ENCODE assay signal across 15 cellular contexts in genomic region chr20:35944189-35944588, GRCh38. TPM values are rescaled to one million over a fixed set of nuclear protein-coding genes. Genes with fewer than 3 reads are reported as not detected.
DNase-seq lines count a peak whose midpoint lies in the region; ATAC-seq and TF ChIP-seq lines count a peak whose summit lies in the region.
"Had no signal": no experiment of that assay in that cellular context is flagged by ENCODE, and none has a peak within 500 bp of the region (broad histone marks: within the 10 kb centered on the region; RNA-seq: fewer than 3 reads in every experiment).

No MANE protein-coding gene starts in this region.

- H3K36me3 ChIP-seq in RWPE2 (ENCODE audit: low read depth), result peaks cover 93% of the 10 kb centered on the region
- peaks cover 0 to 8% of the 10 kb centered on the region in 2 donors for H3K36me3 ChIP-seq in aorta (ENCODE audit: control insufficient read depth in 1 of 2, insufficient read depth in 2 of 2, low read length in 1 of 2)

- no peak overlapping the region for H3K27ac ChIP-seq in RWPE2 (ENCODE audit: poor library complexity, severe bottlenecking)
- H3K27ac ChIP-seq in aorta (ENCODE audit: low read depth in 1 of 2, low read length in 2 of 2), result no peak overlapping the region

- H3K36me3 Mint-ChIP-seq in effector memory CD8-positive, alpha-beta T cell (ENCODE audit: insufficient read depth), result peaks cover 64% of the 10 kb centered on the region
- peaks cover 52% of the 10 kb centered on the region for H3K36me3 Mint-ChIP-seq in nephron progenitor cell (ENCODE audit: low read depth)

- H3K4me1 Mint-ChIP-seq in effector memory CD8-positive, alpha-beta T cell (ENCODE audit: low read depth in 2 of 2), result peaks cover 0 to 3% of the 10 kb centered on the region in 2 donors
- no peaks in the 10 kb centered on the region for H3K4me1 Mint-ChIP-seq in nephron progenitor cell

- no peaks in the 10 kb centered on the region for H3K9me3 ChIP-seq in RWPE2 (ENCODE audit: severe bottlenecking)
- no peaks in the 10 kb centered on the region for H3K9me3 ChIP-seq in aorta (ENCODE audit: control insufficient read depth, low read length)

- H3K4me3 Mint-ChIP-seq in effector memory CD8-positive, alpha-beta T cell, result no peak overlapping the region
- no peak overlapping the region for H3K4me3 Mint-ChIP-seq in nephron progenitor cell
- H3K4me3 Mint-ChIP-seq: CD4-positive, alpha-beta memory T cell; GM23338; H9 had no signal

- DNase-seq in RWPE2 (ENCODE audit: low spot score) (no peak), nephron progenitor cell (no peak), LoVo (ENCODE audit: low spot score) (no peak), aorta (no peak)
- no peak for DNase-seq in effector memory CD8-positive, alpha-beta T cell
- DNase-seq: C1 segment of cervical spinal cord; Calu3; CD4-positive, alpha-beta memory T cell; COR-L47; DMS53; DMS79 treated with DMSO at 0.1 percent for 48 hours; GF-D8; H9 had no signal

- 0 out of 3 replicates have a peak, but pooled peaks have one; percentile 9 for ATAC-seq in RWPE2 (ENCODE audit: low read depth)
- no peak for ATAC-seq in effector memory CD8-positive, alpha-beta T cell (replicated peaks)
- no peak for ATAC-seq in HG02840 (IDR thresholded peaks at IDR 0.05; ENCODE audit: low FRiP score, unreplicated experiment)
- ATAC-seq in aorta (ENCODE audit: low FRiP score), result no peak
- ATAC-seq: GM23338 had no signal

- WGBS in aorta, 2 donors, result 91 to 94% methylated on average over 4 of the region's 4 CpGs

- no peaks in the 10 kb centered on the region for H3K9me3 Mint-ChIP-seq in effector memory CD8-positive, alpha-beta T cell
- H3K9me3 Mint-ChIP-seq in nephron progenitor cell, result no peaks in the 10 kb centered on the region
- H3K9me3 Mint-ChIP-seq: CD4-positive, alpha-beta memory T cell; GM23338; H9 had no signal

- H3K27me3 Mint-ChIP-seq in effector memory CD8-positive, alpha-beta T cell, result no peaks in the 10 kb centered on the region
- H3K27me3 Mint-ChIP-seq in nephron progenitor cell (ENCODE audit: low read depth, poor library complexity), result no peaks in the 10 kb centered on the region
- H3K27me3 Mint-ChIP-seq: CD4-positive, alpha-beta memory T cell had no signal

- H3K27me3 ChIP-seq in RWPE2 (ENCODE audit: insufficient read depth, poor library complexity, severe bottlenecking) (no peaks in the 10 kb centered on the region), aorta (ENCODE audit: control insufficient read depth in 1 of 2, insufficient read depth in 2 of 2, low read length in 1 of 2) (no peaks in the 10 kb centered on the region)

- no peak overlapping the region for H3K4me3 ChIP-seq in RWPE2 (ENCODE audit: severe bottlenecking)
- no peak overlapping the region for H3K4me3 ChIP-seq in aorta (ENCODE audit: low read length in 2 of 2)
- H3K4me3 ChIP-seq: GM23338 had no signal

- no peaks in the 10 kb centered on the region for H3K4me1 ChIP-seq in RWPE2 (ENCODE audit: insufficient read depth, poor library complexity, severe bottlenecking)
- H3K4me1 ChIP-seq in aorta (ENCODE audit: control insufficient read depth in 1 of 2, insufficient read depth in 2 of 2, low read length in 2 of 2), result no peaks in the 10 kb centered on the region

- intact Hi-C loops in aorta (cut with DNase I), result no loop called here

- TF ChIP-seq CTCF in RWPE2 (IDR thresholded peaks at IDR 0.05; ENCODE audit: poor library complexity, severe bottlenecking) (no peak), nephron progenitor cell (IDR thresholded peaks at IDR 0.05) (no peak)

- H3K27ac Mint-ChIP-seq in effector memory CD8-positive, alpha-beta T cell, result peak overlapping the region; percentile 22 to 59
- peak overlapping the region; percentile 45 for H3K27ac Mint-ChIP-seq in nephron progenitor cell
- H3K27ac Mint-ChIP-seq: GM23338, H9 had no signal

RNA-seq across cellular contexts. Expression of gene SCAND1, which starts 10.1 kb away (rescaled TPM):
- 10 to 100 TPM; 47.7 to 48.4 TPM for total RNA-seq in aorta
- 100 to 1,000 TPM in 1 of 2 donors, 10 to 100 TPM in 1; 55.3 to 117 TPM for polyA plus RNA-seq in aorta

RNA-seq across cellular contexts. Expression of gene CNBD2, which starts 24.2 kb away (rescaled TPM):
- total RNA-seq in aorta, result 1 to 10 TPM; 2.0 to 2.5 TPM
- polyA plus RNA-seq in aorta, result 10 to 100 TPM in 1 of 2 donors, 1 to 10 TPM in 1; 6.8 to 11.2 TPM
- polyA plus RNA-seq: GM23338 had no signal
